ENCODE assay signal across 12 cellular contexts in the genomic region with DNA sequence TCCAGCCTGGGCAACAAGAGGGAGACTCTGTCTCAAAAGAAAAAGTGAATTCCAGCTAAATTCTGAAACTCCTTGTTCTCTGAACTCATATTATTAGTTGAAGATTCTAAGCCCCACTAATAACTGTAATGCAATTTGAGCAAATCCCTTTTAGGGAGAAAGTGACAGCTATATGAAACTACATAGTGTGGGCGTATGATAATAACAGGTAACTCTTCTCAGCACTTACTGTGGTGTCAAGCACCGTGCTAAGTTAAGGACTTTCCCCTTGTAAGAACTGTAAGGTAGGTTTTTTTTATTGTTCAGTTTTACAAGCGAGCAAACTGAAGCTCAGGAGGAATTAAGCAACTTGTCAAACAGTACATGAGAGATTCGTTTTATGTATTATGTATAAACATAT. TPM values are rescaled to one million over a fixed set of nuclear protein-coding genes. Genes with fewer than 3 reads are reported as not detected.
DNase-seq lines count a peak whose midpoint lies in the region; ATAC-seq and TF ChIP-seq lines count a peak whose summit lies in the region.
"Had no signal": no experiment of that assay in that cellular context is flagged by ENCODE, and none has a peak within 500 bp of the region (broad histone marks: within the 10 kb centered on the region; RNA-seq: fewer than 3 reads in every experiment).

No MANE protein-coding gene starts in this region.

- peak; percentile 34 for ATAC-seq in GM21825 (IDR thresholded peaks at IDR 0.05; ENCODE audit: unreplicated experiment)
- peak; percentile 86 to 90 for ATAC-seq in stimulated activated naive B cell treated with anti-CD40 and anti-IgM and Interleukin-4, amounts not matched to agents 10 μg/mL and 1 μg/mL and 100 μg/mL, for 72 hours (replicated peaks)

- peaks cover 5% of the 10 kb centered on the region for H3K9me3 Mint-ChIP-seq in activated T-cell treated with anti-CD3 and anti-CD28 coated beads, Interleukin-2, amount 50 U/mL, for 24 hours
- H3K9me3 Mint-ChIP-seq in stimulated activated naive B cell treated with anti-CD40 and anti-IgM and Interleukin-4, amounts not matched to agents 10 μg/mL and 1 μg/mL and 100 μg/mL, for 72 hours = peaks cover 4 to 8% of the 10 kb centered on the region in 2 donors
- H3K9me3 Mint-ChIP-seq in H9 = no peaks in the 10 kb centered on the region; a peak in 1 of 5 replicates

- no peak overlapping the region for H2BK12ac ChIP-seq in H9 (ENCODE audit: insufficient read length, low read depth, low read length)

- DNase-seq in activated T-cell treated with anti-CD3 and anti-CD28 coated beads, Interleukin-2, amount 50 U/mL, for 24 hours = no peak
- no peak for DNase-seq in activated T-cell treated with anti-CD3 and anti-CD28 coated beads, Interleukin-2, amount 50 U/mL, for 1 hour
- no peak for DNase-seq in stimulated activated naive B cell treated with anti-CD40 and anti-IgM and Interleukin-4, amounts not matched to agents 10 μg/mL and 1 μg/mL and 100 μg/mL, for 72 hours
- DNase-seq in H9 = no peak
- DNase-seq in foreskin fibroblast = no peak
- DNase-seq in cerebellum (ENCODE audit: low spot score) = no peak
- DNase-seq: NCI-H187 treated with DMSO at 0.1 percent for 48 hours, ovary, SK-N-SH had no signal

- no peak overlapping the region for H3K4ac ChIP-seq in H9 (ENCODE audit: low read depth, low read length)

- no peak overlapping the region for H3K18ac ChIP-seq in H9 (ENCODE audit: insufficient read length, low read depth, low read length)

- peak overlapping the region; percentile 84 for H3K27ac Mint-ChIP-seq in activated T-cell treated with anti-CD3 and anti-CD28 coated beads, Interleukin-2, amount 50 U/mL, for 24 hours
- peak overlapping the region; percentile 62 for H3K27ac Mint-ChIP-seq in stimulated activated naive B cell treated with anti-CD40 and anti-IgM and Interleukin-4, amounts not matched to agents 10 μg/mL and 1 μg/mL and 100 μg/mL, for 72 hours
- H3K27ac Mint-ChIP-seq in H9 = no peak overlapping the region

- no peak overlapping the region for H2BK20ac ChIP-seq in H9 (ENCODE audit: low read depth, low read length, poor library complexity, severe bottlenecking)

- H2AFZ ChIP-seq in OCI-LY3 (ENCODE audit: low read depth, low read length) (no peak overlapping the region), H9 (ENCODE audit: low read length) (no peak overlapping the region)

- WGBS in H9 (ENCODE audit: extremely low coverage, insufficient read length, low lambda C conversion rate) = no CpG with 5 or more reads among the region's 4 CpGs

- H3K27me3 ChIP-seq in OCI-LY3 (ENCODE audit: low read depth, low read length) (no peaks in the 10 kb centered on the region), H9 (ENCODE audit: insufficient read depth, low read length) (no peaks in the 10 kb centered on the region)
- H3K27me3 ChIP-seq: ovary had no signal

- peaks cover 90% of the 10 kb centered on the region for H3K4me1 Mint-ChIP-seq in activated T-cell treated with anti-CD3 and anti-CD28 coated beads, Interleukin-2, amount 50 U/mL, for 24 hours (ENCODE audit: low read depth)
- peaks cover 29 to 77% of the 10 kb centered on the region in 2 donors for H3K4me1 Mint-ChIP-seq in stimulated activated naive B cell treated with anti-CD40 and anti-IgM and Interleukin-4, amounts not matched to agents 10 μg/mL and 1 μg/mL and 100 μg/mL, for 72 hours
- peaks cover 7% of the 10 kb centered on the region in 2 experiments for H3K4me1 Mint-ChIP-seq in H9

- H3K14ac ChIP-seq in H9 (ENCODE audit: insufficient read depth, low read length) = no peak overlapping the region

- no peak overlapping the region for H3K23ac ChIP-seq in H9 (ENCODE audit: insufficient read length, low read depth, low read length)

- H3K9ac ChIP-seq in OCI-LY3 (ENCODE audit: low read length) (no peak overlapping the region), H9 (ENCODE audit: extremely low read depth, insufficient read length, low read length) (no peak overlapping the region)
- H3K9ac ChIP-seq: SK-N-SH had no signal

- peaks cover 5% of the 10 kb centered on the region for H3K23me2 ChIP-seq in H9 (ENCODE audit: insufficient read length, low read depth, low read length, poor library complexity, severe bottlenecking)

- TF ChIP-seq CTCF in OCI-LY3 (IDR thresholded peaks at IDR 0.05; ENCODE audit: low read depth, low read length) (no peak), H9 (conservative IDR thresholded peaks at IDR 0.05) (no peak), foreskin fibroblast (IDR thresholded peaks at IDR 0.05; ENCODE audit: low read depth, low read length) (no peak)

- H3K4me3 ChIP-seq in OCI-LY3 (ENCODE audit: low read length) (0 out of 2 replicates have a peak overlapping the region, but pooled peaks have one; percentile 9), foreskin fibroblast (ENCODE audit: low read depth in 1 of 2, low read length in 2 of 2) (no peak overlapping the region)
- H3K4me3 ChIP-seq: ovary had no signal

- H4K20me1 ChIP-seq in OCI-LY3 (ENCODE audit: insufficient read depth, low read length) = peaks cover 39% of the 10 kb centered on the region
- H4K20me1 ChIP-seq in H9 (ENCODE audit: control insufficient read depth, insufficient read depth, insufficient read length) = peaks cover 3% of the 10 kb centered on the region

- H2BK15ac ChIP-seq in H9 (ENCODE audit: low read depth, low read length) = no peak overlapping the region

- H3K56ac ChIP-seq in H9 (ENCODE audit: insufficient read length, low read depth, low read length) = no peak overlapping the region

- H3K4me3 Mint-ChIP-seq in activated T-cell treated with anti-CD3 and anti-CD28 coated beads, Interleukin-2, amount 50 U/mL, for 24 hours = peak overlapping the region; percentile 29
- peak overlapping the region in 1 of 2 donors; percentile 50 for H3K4me3 Mint-ChIP-seq in stimulated activated naive B cell treated with anti-CD40 and anti-IgM and Interleukin-4, amounts not matched to agents 10 μg/mL and 1 μg/mL and 100 μg/mL, for 72 hours
- H3K4me3 Mint-ChIP-seq in H9 = no peak overlapping the region

- H3K36me3 Mint-ChIP-seq in activated T-cell treated with anti-CD3 and anti-CD28 coated beads, Interleukin-2, amount 50 U/mL, for 24 hours (ENCODE audit: low read depth) = peaks cover 46% of the 10 kb centered on the region
- peaks cover 30 to 45% of the 10 kb centered on the region in 2 donors for H3K36me3 Mint-ChIP-seq in stimulated activated naive B cell treated with anti-CD40 and anti-IgM and Interleukin-4, amounts not matched to agents 10 μg/mL and 1 μg/mL and 100 μg/mL, for 72 hours
- no peaks in the 10 kb centered on the region; a peak in 2 of 7 replicates for H3K36me3 Mint-ChIP-seq in H9 (ENCODE audit: insufficient read depth in 1 of 3, low read depth in 3 of 3)

- no peak overlapping the region for H2BK5ac ChIP-seq in H9 (ENCODE audit: insufficient read length, low read length)

- no peaks in the 10 kb centered on the region for H3K79me1 ChIP-seq in H9 (ENCODE audit: insufficient read depth, low read depth, low read length, poor library complexity, severe bottlenecking)

- H3K4me1 ChIP-seq in OCI-LY3 (ENCODE audit: low read length) = peaks cover 67% of the 10 kb centered on the region
- H3K4me1 ChIP-seq in H9 (ENCODE audit: insufficient read depth, low read length) = no peaks in the 10 kb centered on the region; the same call in 1 of the 2 replicates

- no peak overlapping the region for H3T11ph ChIP-seq in H9 (ENCODE audit: low read length)

- H3K27me3 Mint-ChIP-seq in activated T-cell treated with anti-CD3 and anti-CD28 coated beads, Interleukin-2, amount 50 U/mL, for 24 hours = no peaks in the 10 kb centered on the region
- H3K27me3 Mint-ChIP-seq in stimulated activated naive B cell treated with anti-CD40 and anti-IgM and Interleukin-4, amounts not matched to agents 10 μg/mL and 1 μg/mL and 100 μg/mL, for 72 hours = no peaks in the 10 kb centered on the region
- peaks cover 12% of the 10 kb centered on the region for H3K27me3 Mint-ChIP-seq in H9 (ENCODE audit: low read depth)

- peaks cover 99% of the 10 kb centered on the region for H3K79me2 ChIP-seq in OCI-LY3 (ENCODE audit: low read length)
- no peaks in the 10 kb centered on the region; the same call in 1 of the 2 replicates for H3K79me2 ChIP-seq in H9 (ENCODE audit: insufficient read depth, low read length)

- no peak overlapping the region for H4K5ac ChIP-seq in H9 (ENCODE audit: insufficient read length, low read depth, low read length)

- no peak overlapping the region for H4K91ac ChIP-seq in H9 (ENCODE audit: insufficient read length, low read depth, low read length)

- no peak overlapping the region for H4K8ac ChIP-seq in H9 (replicated peaks; ENCODE audit: insufficient read length, low read depth, low read length)

- H2AK5ac ChIP-seq in H9 (ENCODE audit: insufficient read length, low read length) = no peak overlapping the region

- peaks cover 7% of the 10 kb centered on the region; the same call in 1 of the 2 replicates for H3K9me3 ChIP-seq in OCI-LY3 (ENCODE audit: insufficient read depth, low read length)
- H3K9me3 ChIP-seq in H9 (ENCODE audit: control insufficient read depth, low read depth, low read length) = no peaks in the 10 kb centered on the region
- H3K9me3 ChIP-seq: ovary, SK-N-SH had no signal

- no peak overlapping the region for H2BK120ac ChIP-seq in H9 (ENCODE audit: low read depth, low read length, poor library complexity, severe bottlenecking)

- H3K4me2 ChIP-seq in OCI-LY3 (ENCODE audit: low read length) (peak overlapping the region; percentile 34), H9 (ENCODE audit: insufficient read depth, insufficient read length, low read length) (no peak overlapping the region)
- H3K4me2 ChIP-seq: SK-N-SH had no signal

- H3K36me3 ChIP-seq in OCI-LY3 (replicated peaks; ENCODE audit: low read depth, low read length) = peaks cover 68% of the 10 kb centered on the region
- H3K36me3 ChIP-seq: ovary had no signal

- peak overlapping the region; percentile 45 for H3K27ac ChIP-seq in OCI-LY3 (ENCODE audit: low read length)
- H3K27ac ChIP-seq in H9 (ENCODE audit: insufficient read length, low read depth, low read length) = no peak overlapping the region
- H3K27ac ChIP-seq: HL-60, ovary had no signal

RNA-seq across cellular contexts. Expression of a gene that starts 5.4 kb away (rescaled TPM):
- total RNA-seq in H9 (2021) (18.0 and 19.1 TPM in 2 replicates), cerebellum (45.3 TPM)

RNA-seq across cellular contexts. Expression of a gene that starts 8.4 kb away (rescaled TPM):
- total RNA-seq in H9 (2021) (25.0 and 27.0 TPM in 2 replicates), cerebellum (63.5 TPM)

RNA-seq across cellular contexts. Expression of a gene that starts 43.7 kb away (rescaled TPM):
- total RNA-seq in H9 (2021) = 8.9 and 9.7 TPM in 2 replicates
- 48.5 TPM for total RNA-seq in cerebellum

Comparison
In these comparisons a context has a peak if more than half of its experiments do, and no peak if none do; other contexts are left out.
1. H3K27ac Mint-ChIP-seq: peak in activated T-cell treated with anti-CD3 and anti-CD28 coated beads, Interleukin-2, amount 50 U/mL, for 24 hours (single experiment) and stimulated activated naive B cell treated with anti-CD40 and anti-IgM and Interleukin-4, amounts not matched to agents 10 μg/mL and 1 μg/mL and 100 μg/mL, for 72 hours (single experiment); none in H9 (0 of 3).